Comparison of ENCODE assay signal across 18 cellular contexts in the genomic region with DNA sequence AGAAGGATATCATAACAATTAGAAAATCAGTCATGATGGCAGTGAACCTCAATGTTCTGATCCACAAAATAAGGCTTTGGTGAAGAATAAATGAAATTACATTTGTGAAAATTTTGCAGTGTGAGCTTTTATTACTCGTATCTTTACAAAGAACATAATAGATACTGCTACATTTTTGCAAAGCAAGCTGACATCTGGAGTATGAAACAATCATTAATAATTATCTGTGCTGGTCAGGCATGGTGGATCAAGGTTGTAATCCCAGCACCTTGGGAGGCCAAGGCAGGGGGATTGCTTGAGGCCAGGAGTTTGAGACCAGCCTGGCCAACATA. TPM values are rescaled to one million over a fixed set of nuclear protein-coding genes. Genes with fewer than 3 reads are reported as not detected.
DNase-seq lines count a peak whose midpoint lies in the region; ATAC-seq and TF ChIP-seq lines count a peak whose summit lies in the region.
"Had no signal": no experiment of that assay in that cellular context is flagged by ENCODE, and none has a peak within 500 bp of the region (broad histone marks: within the 10 kb centered on the region; RNA-seq: fewer than 3 reads in every experiment).

No MANE protein-coding gene starts in this region.

- H3F3A ChIP-seq in SK-N-SH (replicated peaks; ENCODE audit: insufficient read depth) (peaks cover 55% of the 10 kb centered on the region), smooth muscle cell (ENCODE audit: low read depth) (peaks cover 6% of the 10 kb centered on the region)

- TF ChIP-seq EP300 in SK-N-SH (IDR thresholded peaks at IDR 0.05; ENCODE audit: borderline replicate concordance in 1 of 2, low read depth in 1 of 2, low read length in 1 of 2), result no peak

- H3K9me2 ChIP-seq in SK-N-SH, result no peaks in the 10 kb centered on the region

- peak overlapping the region; percentile 73 for H3K4me2 ChIP-seq in SK-N-SH
- peak overlapping the region; percentile 37 for H3K4me2 ChIP-seq in fibroblast of lung (ENCODE audit: extremely low read depth, insufficient read depth, low read length)
- peak overlapping the region; percentile 23 for H3K4me2 ChIP-seq in smooth muscle cell

- WGBS in SK-N-SH (ENCODE audit: low lambda C conversion rate), result 6% methylated on average over 1 of the region's 1 CpG
- WGBS in smooth muscle cell (ENCODE audit: low lambda C conversion rate), result 82% methylated on average over 1 of the region's 1 CpG

- H3K27ac ChIP-seq in SK-N-SH (ENCODE audit: low read depth in 2 of 2, low read length in 1 of 2), result peak overlapping the region; percentile 39 to 85; a peak in 3 of 4 replicates
- H3K27ac ChIP-seq in fibroblast of lung (ENCODE audit: insufficient read depth, low read length), result peak overlapping the region; percentile 34
- H3K27ac ChIP-seq in smooth muscle cell (ENCODE audit: low read depth), result peak overlapping the region; percentile 82

- no peak for TF ChIP-seq RAD21 in SK-N-SH (IDR thresholded peaks at IDR 0.05; ENCODE audit: low read length)

- no peaks in the 10 kb centered on the region for H3K36me3 Mint-ChIP-seq in HFFc6 (ENCODE audit: low read depth)
- H3K36me3 Mint-ChIP-seq: CD14-positive monocyte had no signal

- H3K9ac ChIP-seq in SK-N-SH (no peak overlapping the region; the same call in 1 of the 2 replicates), fibroblast of lung (ENCODE audit: insufficient read depth, low read length) (no peak overlapping the region), smooth muscle cell (ENCODE audit: low read depth) (no peak overlapping the region)

- H3K4me1 ChIP-seq in SK-N-SH (ENCODE audit: control insufficient read depth in 1 of 2, insufficient read depth in 2 of 2, low read depth in 1 of 2, low read length in 1 of 2) (peaks cover 3 to 37% of the 10 kb centered on the region in 2 experiments; a peak in 3 of 4 replicates), fibroblast of lung (ENCODE audit: control insufficient read depth, extremely low read depth, insufficient read depth, low read length) (peaks cover 21% of the 10 kb centered on the region), smooth muscle cell (ENCODE audit: low read depth) (peaks cover 8% of the 10 kb centered on the region)

- in situ Hi-C loops in G401 (cut with HindIII; ENCODE audit: low sequenced_read_pairs), result no loop called here

- no peaks in the 10 kb centered on the region for H3K9me3 ChIP-seq in SK-N-SH
- H3K9me3 ChIP-seq in fibroblast of lung (ENCODE audit: control insufficient read depth, insufficient read depth, low read depth, low read length), result no peaks in the 10 kb centered on the region
- H3K9me3 ChIP-seq in smooth muscle cell (replicated peaks; ENCODE audit: low read depth), result no peaks in the 10 kb centered on the region

- TF ChIP-seq CTCF in HFFc6 (IDR thresholded peaks at IDR 0.05) (no peak), SK-N-SH (IDR thresholded peaks at IDR 0.05) (no peak), fibroblast of lung (conservative IDR thresholded peaks at IDR 0.05 in 1 of 2, IDR thresholded peaks at IDR 0.05 in 1 of 2; ENCODE audit: low read depth in 1 of 2, low read length in 2 of 2) (no peak), smooth muscle cell (IDR thresholded peaks at IDR 0.05; ENCODE audit: borderline replicate concordance, insufficient read depth, poor library complexity, severe bottlenecking) (no peak)

- POLR2A ChIA-PET in SK-N-SH (lab: Yijun Ruan, JAX), result no interaction called here

- H3K36me3 ChIP-seq in SK-N-SH (replicated peaks in 1 of 2; ENCODE audit: control insufficient read depth in 1 of 2, insufficient read depth in 2 of 2, low read length in 1 of 2) (no peaks in the 10 kb centered on the region), fibroblast of lung (ENCODE audit: control insufficient read depth, insufficient read depth, low read length) (no peaks in the 10 kb centered on the region), smooth muscle cell (ENCODE audit: low read depth) (no peaks in the 10 kb centered on the region)

- ATAC-seq in HG03039 (IDR thresholded peaks at IDR 0.05; ENCODE audit: unreplicated experiment), result no peak

- no peaks in the 10 kb centered on the region; the same call in 1 of the 2 replicates for H3K27me3 Mint-ChIP-seq in HFFc6 (ENCODE audit: insufficient read depth)

- H4K20me1 ChIP-seq in SK-N-SH (ENCODE audit: insufficient read depth), result no peaks in the 10 kb centered on the region
- no peaks in the 10 kb centered on the region for H4K20me1 ChIP-seq in fibroblast of lung (ENCODE audit: control insufficient read depth, extremely low read depth, insufficient read depth, low read length)
- no peaks in the 10 kb centered on the region for H4K20me1 ChIP-seq in smooth muscle cell (ENCODE audit: low read depth)

- H3K4me1 Mint-ChIP-seq in HFFc6 (ENCODE audit: low read depth), result peaks cover 76% of the 10 kb centered on the region
- H3K4me1 Mint-ChIP-seq: CD14-positive monocyte had no signal

- H3K27me3 ChIP-seq in SK-N-SH (ENCODE audit: insufficient read depth) (no peaks in the 10 kb centered on the region), fibroblast of lung (ENCODE audit: control insufficient read depth, insufficient read depth, low read length) (no peaks in the 10 kb centered on the region), smooth muscle cell (ENCODE audit: low read depth) (no peaks in the 10 kb centered on the region)

- peak overlapping the region; percentile 83 for H3K27ac Mint-ChIP-seq in HFFc6
- H3K27ac Mint-ChIP-seq: CD14-positive monocyte had no signal

- no peak overlapping the region for H3K4me3 ChIP-seq in SK-N-SH (ENCODE audit: low read depth in 2 of 2, low read length in 1 of 2)
- no peak overlapping the region for H3K4me3 ChIP-seq in fibroblast of lung (replicated peaks in 1 of 4; ENCODE audit: control extremely low read depth in 1 of 4, insufficient read depth in 1 of 4, low read depth in 3 of 4, low read length in 4 of 4)
- H3K4me3 ChIP-seq in smooth muscle cell, result no peak overlapping the region

- H2AFZ ChIP-seq in SK-N-SH (ENCODE audit: low read depth), result no peak overlapping the region
- H2AFZ ChIP-seq in fibroblast of lung (ENCODE audit: low read length), result no peak overlapping the region
- no peak overlapping the region for H2AFZ ChIP-seq in smooth muscle cell (ENCODE audit: low read depth)

- H3K4me3 Mint-ChIP-seq in HFFc6, result peak overlapping the region; percentile 84; the same call in 1 of the 2 replicates

- no peak for DNase-seq in HFFc6
- DNase-seq in SK-N-SH, result no peak
- no peak for DNase-seq in fibroblast of lung (ENCODE audit: low read depth in 2 of 2)
- no peak for DNase-seq in smooth muscle cell (lab: John Stamatoyannopoulos, UW; ENCODE audit: unreplicated experiment)
- DNase-seq in G401 (ENCODE audit: low spot score), result no peak
- no peak for DNase-seq in activated gamma-delta T cell treated with Interleukin-2 at 50 U/mL for 16 hours
- DNase-seq: AML-193, DMS 273 treated with DMSO at 0.1 percent for 48 hours, Kasumi-1, MM.1S, NCI-H1105 treated with DMSO at 0.1 percent for 48 hours, NCI-H1694 treated with DMSO at 0.1 percent for 48 hours, NCI-H69, OCI-M1 had no signal

- CTCF ChIA-PET in SK-N-SH (lab: Yijun Ruan, JAX), result interaction anchor here (0.6 to 1.3 kb wide), 4 partner anchors 19 to 401 kb away, joined by 3 read pairs; no protein-coding TSS in a partner anchor

- H3K9me3 Mint-ChIP-seq in HFFc6, result no peaks in the 10 kb centered on the region

- peaks cover 6% of the 10 kb centered on the region; the same call in 1 of the 2 replicates for H3K79me2 ChIP-seq in SK-N-SH (ENCODE audit: insufficient read depth)
- no peaks in the 10 kb centered on the region for H3K79me2 ChIP-seq in fibroblast of lung (ENCODE audit: control insufficient read depth, insufficient read depth, low read length)
- H3K79me2 ChIP-seq in smooth muscle cell (ENCODE audit: low read depth), result no peaks in the 10 kb centered on the region

TF ChIP-seq in SK-N-SH, 30 proteins besides CTCF, POLR2A, EP300 and RAD21 (continues in another document):
- TF ChIP-seq, protein P1, sequence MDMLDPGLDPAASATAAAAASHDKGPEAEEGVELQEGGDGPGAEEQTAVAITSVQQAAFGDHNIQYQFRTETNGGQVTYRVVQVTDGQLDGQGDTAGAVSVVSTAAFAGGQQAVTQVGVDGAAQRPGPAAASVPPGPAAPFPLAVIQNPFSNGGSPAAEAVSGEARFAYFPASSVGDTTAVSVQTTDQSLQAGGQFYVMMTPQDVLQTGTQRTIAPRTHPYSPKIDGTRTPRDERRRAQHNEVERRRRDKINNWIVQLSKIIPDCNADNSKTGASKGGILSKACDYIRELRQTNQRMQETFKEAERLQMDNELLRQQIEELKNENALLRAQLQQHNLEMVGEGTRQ (IDR thresholded peaks at IDR 0.05; ENCODE audit: borderline replicate concordance, low read depth, low read length), result no peak
- no peak for TF ChIP-seq NRF1 (IDR thresholded peaks at IDR 0.05; ENCODE audit: low read depth, low read length)

RNA-seq across cellular contexts. Expression of a gene that starts 29.1 kb away (rescaled TPM):
- total RNA-seq in HFFc6 (2021; fragmentation: NEBNext Ultra II Directional; extraction: Animal tissue kit (Norgen Biotek cat#: 25700)), result 100 to 1,000 TPM in 2 of 6 experiments, 10 to 100 TPM in 4; 81.2 to 106 (median 92.9) TPM
- polyA plus RNA-seq in SK-N-SH (2012; rRNA removed), result 108 and 123 TPM in 2 replicates
- polyA plus RNA-seq in SK-N-SH (2012; cell fraction: cytosol; rRNA removed), result 111 and 128 TPM in 2 replicates
- polyA plus RNA-seq in SK-N-SH (2012; cell fraction: nucleus; rRNA removed), result 126 and 178 TPM in 2 replicates
- total RNA-seq in fibroblast of lung, result 14.6 and 34.0 TPM in 2 replicates
- 46.3 and 74.2 TPM in 2 replicates for polyA plus RNA-seq in fibroblast of lung
- 25.2 and 45.4 TPM in 2 replicates for polyA plus RNA-seq in fibroblast of lung (2012)
- polyA minus RNA-seq in fibroblast of lung (ENCODE audit: low replicate concordance), result 105 and 147 TPM in 2 replicates
- 4.3 and 7.1 TPM in 2 replicates for total RNA-seq in smooth muscle cell
- polyA plus RNA-seq in smooth muscle cell, result 0.78 and 2.9 TPM in 2 replicates
- 21.7 and 44.7 TPM in 2 replicates for total RNA-seq in G401 (2014; rRNA removed; shearing (Covaris generic))

RNA-seq across cellular contexts. Expression of a gene that starts 44.1 kb away (rescaled TPM):
- total RNA-seq in HFFc6 (2021; fragmentation: NEBNext Ultra II Directional; extraction: Animal tissue kit (Norgen Biotek cat#: 25700)), result not detected
- polyA plus RNA-seq in SK-N-SH (2012; rRNA removed) (not detected in 2 replicates), fibroblast of lung (not detected in 2 replicates), smooth muscle cell (not detected in 2 replicates)
- polyA plus RNA-seq in SK-N-SH (2012; cell fraction: cytosol; rRNA removed), result 0.03 and 0.08 TPM in 2 replicates
- not detected in 2 replicates for polyA plus RNA-seq in SK-N-SH (2012; cell fraction: nucleus; rRNA removed)
- total RNA-seq in fibroblast of lung (not detected in 2 replicates), smooth muscle cell (not detected in 2 replicates)
- not detected in 2 replicates for polyA plus RNA-seq in fibroblast of lung (2012)
- polyA minus RNA-seq in fibroblast of lung (ENCODE audit: low replicate concordance), result not detected in 2 replicates
- total RNA-seq in G401 (2014; rRNA removed; shearing (Covaris generic)), result not detected in 2 replicates
- total RNA-seq: Daoy, Right ventricle myocardium inferior had no signal
- polyA plus RNA-seq: CD14-positive monocyte had no signal

Comparison
In these comparisons a context has a peak if more than half of its experiments do, and no peak if none do; other contexts are left out.
1. H3K4me2 ChIP-seq: peak in every context shown above with its lines; median percentile 73 in SK-N-SH; 37 in fibroblast of lung; 23 in smooth muscle cell.